In genomic region chr2:109145286-109145685, GRCh38 we compare ENCODE assay signal across 17 cellular contexts. TPM values are rescaled to one million over a fixed set of nuclear protein-coding genes. Genes with fewer than 3 reads are reported as not detected.
DNase-seq lines count a peak whose midpoint lies in the region; ATAC-seq and TF ChIP-seq lines count a peak whose summit lies in the region.
"Had no signal": no experiment of that assay in that cellular context is flagged by ENCODE, and none has a peak within 500 bp of the region (broad histone marks: within the 10 kb centered on the region; RNA-seq: fewer than 3 reads in every experiment).

No MANE protein-coding gene starts in this region.

- H3K36me3 Mint-ChIP-seq in T-helper 1 cell treated with Interleukin-12 subunit alpha and Interleukin-12 subunit beta and Interleukin-4 antibody, amounts not matched to agents 30 μg/mL and 1 μg/mL, for 36 hours (ENCODE audit: low read depth): no peaks in the 10 kb centered on the region
- peaks cover 3% of the 10 kb centered on the region for H3K36me3 Mint-ChIP-seq in chondrocyte (ENCODE audit: low read depth)
- peaks cover 3% of the 10 kb centered on the region for H3K36me3 Mint-ChIP-seq in neural progenitor cell
- H3K36me3 Mint-ChIP-seq: CD8-positive, alpha-beta memory T cell had no signal

- no peaks in the 10 kb centered on the region for H3F3A ChIP-seq in neural progenitor cell (ENCODE audit: low read depth)

- H3K4me2 ChIP-seq in neural progenitor cell: no peak overlapping the region

- H3K4me3 Mint-ChIP-seq in T-helper 1 cell treated with Interleukin-12 subunit alpha and Interleukin-12 subunit beta and Interleukin-4 antibody, amounts not matched to agents 30 μg/mL and 1 μg/mL, for 36 hours: no peak overlapping the region
- peak overlapping the region; percentile 4 for H3K4me3 Mint-ChIP-seq in chondrocyte (ENCODE audit: unreplicated experiment)
- no peak overlapping the region for H3K4me3 Mint-ChIP-seq in neural progenitor cell

- H3K27me3 ChIP-seq in neural progenitor cell: no peaks in the 10 kb centered on the region

- H3K4me3 ChIP-seq in neural progenitor cell: no peak overlapping the region
- H3K4me3 ChIP-seq: HAP-1 had no signal

- TF ChIP-seq CTCF in chondrocyte (IDR thresholded peaks at IDR 0.05) (no peak), neural progenitor cell (IDR thresholded peaks at IDR 0.05) (no peak)

- peaks cover 52% of the 10 kb centered on the region for H3K27me3 Mint-ChIP-seq in T-helper 1 cell treated with Interleukin-12 subunit alpha and Interleukin-12 subunit beta and Interleukin-4 antibody, amounts not matched to agents 30 μg/mL and 1 μg/mL, for 36 hours (ENCODE audit: low read depth)
- H3K27me3 Mint-ChIP-seq in chondrocyte (ENCODE audit: low read depth) (no peaks in the 10 kb centered on the region), neural progenitor cell (ENCODE audit: insufficient read depth, low read depth) (peaks cover 8% of the 10 kb centered on the region)

- H3K36me3 ChIP-seq in KOPT-K1 (ENCODE audit: insufficient read depth, low read length): no peaks in the 10 kb centered on the region
- no peaks in the 10 kb centered on the region for H3K36me3 ChIP-seq in neural progenitor cell
- H3K36me3 ChIP-seq: HAP-1 had no signal

- H3K9ac ChIP-seq in neural progenitor cell: no peak overlapping the region

- H4K20me1 ChIP-seq in neural progenitor cell (ENCODE audit: low read depth): no peaks in the 10 kb centered on the region

- no peaks in the 10 kb centered on the region for H3K9me3 Mint-ChIP-seq in T-helper 1 cell treated with Interleukin-12 subunit alpha and Interleukin-12 subunit beta and Interleukin-4 antibody, amounts not matched to agents 30 μg/mL and 1 μg/mL, for 36 hours
- H3K9me3 Mint-ChIP-seq in chondrocyte (ENCODE audit: low read depth): no peaks in the 10 kb centered on the region
- H3K9me3 Mint-ChIP-seq in neural progenitor cell: no peaks in the 10 kb centered on the region
- H3K9me3 Mint-ChIP-seq: CD8-positive, alpha-beta memory T cell had no signal

- DNase-seq in T-helper 1 cell (no peak), chondrocyte (ENCODE audit: low spot score) (no peak), neural progenitor cell (ENCODE audit: low spot score) (no peak), NCI-H345 treated with DMSO at 0.1 percent for 48 hours (lab: John Stamatoyannopoulos, UW; ENCODE audit: unreplicated experiment) (no peak)
- DNase-seq: AML-193; Caco-2; CD8-positive, alpha-beta memory T cell; DND-41; GDM1 had no signal

- no peak overlapping the region for H2AFZ ChIP-seq in neural progenitor cell (replicated peaks)

- no peaks in the 10 kb centered on the region for H3K79me2 ChIP-seq in neural progenitor cell (ENCODE audit: low read depth)

- H3K27ac Mint-ChIP-seq in T-helper 1 cell treated with Interleukin-12 subunit alpha and Interleukin-12 subunit beta and Interleukin-4 antibody, amounts not matched to agents 30 μg/mL and 1 μg/mL, for 36 hours: peak overlapping the region; percentile 49
- no peak overlapping the region for H3K27ac Mint-ChIP-seq in chondrocyte (ENCODE audit: unreplicated experiment)
- peak overlapping the region; percentile 53 for H3K27ac Mint-ChIP-seq in neural progenitor cell

- peaks cover 25% of the 10 kb centered on the region for H3K4me1 Mint-ChIP-seq in T-helper 1 cell treated with Interleukin-12 subunit alpha and Interleukin-12 subunit beta and Interleukin-4 antibody, amounts not matched to agents 30 μg/mL and 1 μg/mL, for 36 hours (ENCODE audit: low read depth)
- H3K4me1 Mint-ChIP-seq in chondrocyte (ENCODE audit: low read depth): peaks cover 79% of the 10 kb centered on the region
- peaks cover 15% of the 10 kb centered on the region for H3K4me1 Mint-ChIP-seq in neural progenitor cell

- no peak for ATAC-seq in HG03039 (IDR thresholded peaks at IDR 0.05; ENCODE audit: unreplicated experiment)
- ATAC-seq in GM18511 (IDR thresholded peaks at IDR 0.05; ENCODE audit: unreplicated experiment): no peak
- ATAC-seq: HepG2 had no signal

- H3K27ac ChIP-seq in KOPT-K1 (ENCODE audit: low read depth, low read length, poor library complexity, severe bottlenecking) (peak overlapping the region; percentile 13), neural progenitor cell (no peak overlapping the region)
- H3K27ac ChIP-seq: 22Rv1, C4-2B had no signal

- H3K4me1 ChIP-seq in neural progenitor cell: no peaks in the 10 kb centered on the region
- H3K4me1 ChIP-seq: Caco-2, HAP-1 had no signal

- no peaks in the 10 kb centered on the region for H3K9me3 ChIP-seq in KOPT-K1 (ENCODE audit: insufficient read depth, low read length, poor library complexity, severe bottlenecking)
- no peaks in the 10 kb centered on the region for H3K9me3 ChIP-seq in neural progenitor cell (ENCODE audit: low read depth)
- H3K9me3 ChIP-seq: Caco-2, HAP-1 had no signal

RNA-seq across cellular contexts. Expression of gene SH3RF3, which starts 16.3 kb away (rescaled TPM):
- total RNA-seq in chondrocyte (58.8 to 66.2 TPM (median 59.5 TPM) in 3 replicates), neural progenitor cell (ENCODE audit: low replicate concordance) (0.28 TPM in 2 replicates)

Comparison
In these comparisons a context has a peak if more than half of its experiments do, and no peak if none do; other contexts are left out.
1. RNA of gene SH3RF3, which starts 16.3 kb away (total RNA-seq): 58.8 to 66.2 TPM in chondrocyte; 0.28 TPM in neural progenitor cell; every median in the first group is over 10 times any median in the second.